Comparison of ENCODE assay signal across 9 cellular contexts in genomic region chr19:919157-920050, GRCh38. TPM values are rescaled to one million over a fixed set of nuclear protein-coding genes. Genes with fewer than 3 reads are reported as not detected.
A peak's percentile ranks its signal among the peaks of the same experiment; 100 is the strongest.
DNase-seq lines count a peak whose midpoint lies in the region; ATAC-seq and TF ChIP-seq lines count a peak whose summit lies in the region.
"Had no signal": no experiment of that assay in that cellular context is flagged by ENCODE, and none has a peak within 500 bp of the region (broad histone marks: within the 10 kb centered on the region; RNA-seq: fewer than 3 reads in every experiment).

No MANE protein-coding gene starts in this region.

- H3K4me2 ChIP-seq in HCT116 (ENCODE audit: low read length) = no peak overlapping the region

- CTCF ChIA-PET in HCT116 (lab: Charles Lee) = interaction anchor here (1.0 kb wide), 1 partner anchor 149 kb away, joined by 3 read pairs; no protein-coding TSS in a partner anchor

- BruUV-seq in HCT116 (replicated peaks; lab: Mats Ljungman, UMichigan) = no TSS peak

- no peaks in the 10 kb centered on the region for H3K79me2 ChIP-seq in HCT116 (ENCODE audit: insufficient read depth, low read length)

- H3K9ac ChIP-seq in HCT116 (ENCODE audit: low read length) (no peak overlapping the region), NT2/D1 (ENCODE audit: insufficient read length, low read depth) (peak overlapping the region; percentile 10)

- H3K9me2 ChIP-seq in HCT116 (ENCODE audit: insufficient read depth) = no peaks in the 10 kb centered on the region

- intact Hi-C loops in HCT116 (cut with micrococcal nuclease) (loop anchor here (2.0 to 10.0 kb wide), 2 partner anchors 63 to 265 kb away; no protein-coding TSS in a partner anchor), tibial artery (cut with DNase I; ENCODE audit: low total_unique reads) (loop anchor here (5.0 to 10.0 kb wide), 3 partner anchors 62 to 185 kb away; partner anchors contain the start of genes CFD and GPX4)

- H3K4me1 ChIP-seq in HCT116 (ENCODE audit: control insufficient read depth in 1 of 2, insufficient read depth in 2 of 2, low read length in 2 of 2) (peaks cover 8 to 39% of the 10 kb centered on the region in 2 experiments), NT2/D1 (ENCODE audit: insufficient read depth, insufficient read length) (peaks cover 25% of the 10 kb centered on the region), tibial artery (peaks cover 0 to 50% (median 43%) of the 10 kb centered on the region in 4 donors)

- ATAC-seq in HCT116 = no peak
- no peak for ATAC-seq in GM18502 (IDR thresholded peaks at IDR 0.05; ENCODE audit: poor library complexity, unreplicated experiment)

- H3K27ac ChIP-seq in HCT116 (ENCODE audit: low read depth, low read length) = no peak overlapping the region; the same call in 1 of the 2 replicates
- H3K27ac ChIP-seq in tibial artery = no peak overlapping the region

- POLR2A ChIA-PET in HCT116 (lab: Charles Lee) = no interaction called here

- H3K9me3 ChIP-seq in HCT116 (ENCODE audit: control insufficient read depth in 1 of 2, insufficient read depth in 1 of 2, low read depth in 1 of 2, low read length in 2 of 2) (no peaks in the 10 kb centered on the region), NT2/D1 (ENCODE audit: insufficient read depth, low read length) (no peaks in the 10 kb centered on the region), tibial artery (no peaks in the 10 kb centered on the region)

- no peaks in the 10 kb centered on the region for H3K27me3 ChIP-seq in HCT116 (ENCODE audit: insufficient read depth, low read length)
- H3K27me3 ChIP-seq in NT2/D1 (ENCODE audit: insufficient read depth, insufficient read length) = peaks cover 52% of the 10 kb centered on the region
- H3K27me3 ChIP-seq in tibial artery = peaks cover 12 to 55% of the 10 kb centered on the region in 2 donors

- no peak for TF ChIP-seq POLR2A in HCT116 (IDR thresholded peaks at IDR 0.05; ENCODE audit: borderline replicate concordance, extremely low read depth, insufficient read depth, insufficient read length)

- H3K4me3 ChIP-seq in HCT116 (replicated peaks in 1 of 2; ENCODE audit: low read depth in 1 of 2, low read length in 2 of 2) (no peak overlapping the region), NT2/D1 (ENCODE audit: insufficient read length, low read depth) (peak overlapping the region; percentile 21), tibial artery (no peak overlapping the region)
- H3K4me3 ChIP-seq: lung had no signal

- no peak overlapping the region for H2AFZ ChIP-seq in HCT116 (ENCODE audit: low read depth, low read length, poor library complexity, severe bottlenecking)

- H4K20me1 ChIP-seq in HCT116 (ENCODE audit: insufficient read depth) = no peaks in the 10 kb centered on the region

- no peak for DNase-seq in HCT116 (ENCODE audit: low read depth, low spot score)
- no peak for DNase-seq in NT2/D1 (ENCODE audit: low read depth, low spot score)
- peak; percentile 41 for DNase-seq in central memory CD4-positive, alpha-beta T cell
- DNase-seq in stimulated activated CD4-positive, alpha-beta T cell treated with anti-CD3 and anti-CD28 coated beads, Interleukin-4, amount 100 ng/mL, for 1 hour = peak; percentile 53
- no peak for DNase-seq in EL
- DNase-seq in iPS-NIHi7 (ENCODE audit: extremely low spot score) = no peak
- DNase-seq in tibial artery = no peak

- TF ChIP-seq RAD21 in HCT116 (IDR thresholded peaks at IDR 0.05; ENCODE audit: low read depth) = no peak

- RAD21 ChIA-PET in HCT116 (lab: Charles Lee; ENCODE audit: low non-redundant PET in 1 of 2, low total read pairs in 2 of 2, uncharacterized antibody in 2 of 2, unreplicated experiment in 2 of 2) = interaction anchor here in 1 of 2 experiments (0.6 kb wide), 1 partner anchor 162 kb away, joined by 5 read pairs; no protein-coding TSS in a partner anchor

- TF ChIP-seq CTCF in HCT116 (IDR thresholded peaks at IDR 0.05 in 2 of 3, conservative IDR thresholded peaks at IDR 0.05 in 1 of 3; ENCODE audit: borderline replicate concordance in 1 of 3, insufficient read depth in 1 of 3, low read depth in 2 of 3, low read length in 2 of 3) = no peak
- TF ChIP-seq CTCF in tibial artery (IDR thresholded peaks at IDR 0.05) = no peak

- H3K36me3 ChIP-seq in HCT116 (ENCODE audit: control insufficient read depth in 1 of 2, insufficient read depth in 2 of 2, low read length in 2 of 2) (no peaks in the 10 kb centered on the region), NT2/D1 (ENCODE audit: insufficient read depth, insufficient read length, low read length) (no peaks in the 10 kb centered on the region), tibial artery (no peaks in the 10 kb centered on the region)

TF ChIP-seq in HCT116, 20 proteins besides CTCF, POLR2A, EP300 and RAD21:
- TF ChIP-seq CEBPB (IDR thresholded peaks at IDR 0.05; ENCODE audit: low read depth) = no peak
- peak; percentile 39; the same call in 1 of the 2 replicates for TF ChIP-seq ZFX (IDR thresholded peaks at IDR 0.05)

RNA-seq across cellular contexts. Expression of gene KISS1R, which starts 2.3 kb away (rescaled TPM):
- total RNA-seq in HCT116 (2021; ENCODE audit: unreplicated experiment) = 5.9 TPM
- 3.7 and 4.2 TPM in 2 replicates for polyA plus RNA-seq in HCT116 (2012)

RNA-seq across cellular contexts. Expression of gene R3HDM4, which starts 6.4 kb away (rescaled TPM):
- 92.3 TPM for total RNA-seq in HCT116 (2021; ENCODE audit: unreplicated experiment)
- polyA plus RNA-seq in HCT116 (2012) = 88.5 and 90.3 TPM in 2 replicates

RNA-seq across cellular contexts. Expression of gene ARID3A, which starts 6.4 kb away (rescaled TPM):
- total RNA-seq in HCT116 (2021; ENCODE audit: unreplicated experiment) = 21.8 TPM
- 12.8 and 17.5 TPM in 2 replicates for polyA plus RNA-seq in HCT116 (2012)

RNA-seq across cellular contexts. Expression of gene RNU6-9, which starts 26.1 kb away (rescaled TPM):
- not detected for total RNA-seq in HCT116 (2021; ENCODE audit: unreplicated experiment)
- polyA plus RNA-seq in HCT116 (2012) = not detected in 2 replicates
- total RNA-seq: lung had no signal
- polyA plus RNA-seq: lung had no signal

RNA-seq across cellular contexts. Expression of gene MED16, which starts 26.4 kb away (rescaled TPM):
- total RNA-seq in HCT116 (2021; ENCODE audit: unreplicated experiment) = 73.6 TPM
- polyA plus RNA-seq in HCT116 (2012) = 52.1 and 55.5 TPM in 2 replicates

Comparison
In these comparisons a context has a peak if more than half of its experiments do, and no peak if none do; other contexts are left out.
1. DNase-seq: peak in central memory CD4-positive, alpha-beta T cell (single experiment) and stimulated activated CD4-positive, alpha-beta T cell treated with anti-CD3 and anti-CD28 coated beads, Interleukin-4, amount 100 ng/mL, for 1 hour (single experiment); none in HCT116 (single experiment), NT2/D1 (single experiment), EL (single experiment), iPS-NIHi7 (single experiment) and tibial artery (0 of 2).